1 cellular context compared by ENCODE assay signal in genomic region chr11:64362339-64362738, GRCh38.
A peak's percentile ranks its signal among the peaks of the same experiment; 100 is the strongest.
TF ChIP-seq lines count a peak whose summit lies in the region.

No MANE protein-coding gene starts in this region.

TF ChIP-seq in GM12878, 131 proteins besides CTCF, POLR2A, EP300 and RAD21:
- TF ChIP-seq IKZF1 (conservative IDR thresholded peaks at IDR 0.05) (0 out of 2 replicates have a peak, but pooled peaks have one; percentile 2), NRF1 (conservative IDR thresholded peaks at IDR 0.05; ENCODE audit: low read depth, low read length) (no peak)
